ENCODE assay signal across 11 cellular contexts in the genomic region with DNA sequence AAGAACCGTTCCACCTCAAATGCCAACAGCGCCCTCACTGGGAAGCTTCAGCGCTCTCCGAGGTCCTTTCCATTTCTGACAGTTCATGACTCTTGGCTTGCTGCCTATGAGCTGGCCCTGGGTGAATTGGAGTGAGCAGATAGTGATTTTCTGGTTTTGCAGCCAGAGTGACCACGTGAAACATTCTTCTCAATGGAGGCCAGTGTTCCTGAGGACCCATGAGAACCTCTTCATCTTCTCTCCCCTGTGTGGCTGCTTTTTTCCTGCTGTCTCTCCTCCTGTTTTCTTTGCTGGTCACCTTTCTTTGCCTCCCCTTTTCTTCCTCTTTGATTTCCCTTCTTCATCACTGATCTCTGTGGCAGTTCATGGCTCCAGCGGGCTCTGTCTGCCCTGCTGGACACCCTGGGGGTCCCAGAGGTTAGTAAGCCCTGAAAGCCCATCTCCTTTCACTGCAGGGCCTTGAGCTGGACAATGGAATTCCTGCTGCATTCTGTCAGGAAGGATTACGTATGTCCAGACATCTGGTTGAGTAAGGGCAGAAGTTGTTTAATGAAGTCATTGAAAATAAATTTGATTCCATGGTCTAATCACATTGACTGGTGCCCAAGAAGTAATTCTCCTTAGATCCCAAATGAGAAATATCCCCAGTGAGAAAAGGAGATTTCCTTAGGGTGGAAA. TPM values are rescaled to one million over a fixed set of nuclear protein-coding genes. Genes with fewer than 3 reads are reported as not detected.
DNase-seq lines count a peak whose midpoint lies in the region; ATAC-seq, FAIRE-seq and TF ChIP-seq lines count a peak whose summit lies in the region.
"Had no signal": no experiment of that assay in that cellular context is flagged by ENCODE, and none has a peak within 500 bp of the region (broad histone marks: within the 10 kb centered on the region; RNA-seq: fewer than 3 reads in every experiment).

No MANE protein-coding gene starts in this region.

- no peak overlapping the region for H2AFZ ChIP-seq in HepG2 (ENCODE audit: low read length)
- no peak overlapping the region for H2AFZ ChIP-seq in astrocyte (ENCODE audit: low read depth, low read length)

- FAIRE-seq in HepG2 (lab: Jason Lieb, UNC) (no peak), astrocyte (lab: Jason Lieb, UNC) (no peak)

- CTCF ChIA-PET in HepG2 (lab: Yijun Ruan, JAX; ENCODE audit: low intra/inter-chr PET ratio, low total read pairs) = no interaction called here

- TF ChIP-seq RAD21 in HepG2 (CRISPR knock-in tag; IDR thresholded peaks at IDR 0.05) = no peak

- H3K27ac ChIP-seq in HepG2 (ENCODE audit: extremely low read length, insufficient read depth, low read length) (no peak overlapping the region), right lobe of liver (no peak overlapping the region), astrocyte (ENCODE audit: low read depth, low read length) (peak overlapping the region; percentile 69), right atrium auricular region (peak overlapping the region; percentile 77 to 91)
- H3K27ac ChIP-seq: BLaER1, vagina had no signal

- 52% methylated on average over 6 of the region's 7 CpGs for WGBS in HepG2 (ENCODE audit: low lambda C conversion rate)
- 68% methylated on average over 2 of the region's 7 CpGs for WGBS in right lobe of liver (ENCODE audit: insufficient coverage, low coverage, low lambda C conversion rate, missing lambda C conversion rate)

- H4K20me1 ChIP-seq in HepG2 (ENCODE audit: insufficient read depth, low read length) (no peaks in the 10 kb centered on the region), astrocyte (ENCODE audit: insufficient read depth, low read length) (no peaks in the 10 kb centered on the region)

- H3K4me1 ChIP-seq in HepG2 (ENCODE audit: insufficient read depth, low read length) = peaks cover 11% of the 10 kb centered on the region; the same call in 1 of the 2 replicates
- no peaks in the 10 kb centered on the region for H3K4me1 ChIP-seq in right lobe of liver
- H3K4me1 ChIP-seq in astrocyte (ENCODE audit: insufficient read depth, low read length) = peaks cover 10% of the 10 kb centered on the region
- peaks cover 0 to 39% of the 10 kb centered on the region in 2 donors for H3K4me1 ChIP-seq in right atrium auricular region
- H3K4me1 ChIP-seq: vagina had no signal

- H3K27me3 ChIP-seq in HepG2 (ENCODE audit: control insufficient read depth in 1 of 2, insufficient read depth in 2 of 2, low read length in 2 of 2) (no peaks in the 10 kb centered on the region; a peak in 1 of 5 replicates), right lobe of liver (no peaks in the 10 kb centered on the region), astrocyte (ENCODE audit: insufficient read depth, low read length) (no peaks in the 10 kb centered on the region), right atrium auricular region (no peaks in the 10 kb centered on the region)
- H3K27me3 ChIP-seq: BLaER1, vagina had no signal

- no peaks in the 10 kb centered on the region for H3K9me3 ChIP-seq in HepG2 (ENCODE audit: low read length)
- no peaks in the 10 kb centered on the region for H3K9me3 ChIP-seq in right lobe of liver
- H3K9me3 ChIP-seq in astrocyte (ENCODE audit: insufficient read depth, low read depth, low read length) = no peaks in the 10 kb centered on the region
- no peaks in the 10 kb centered on the region for H3K9me3 ChIP-seq in right atrium auricular region
- H3K9me3 ChIP-seq: BLaER1, vagina had no signal

- peak; percentile 30 for TF ChIP-seq CTCF in HepG2 (CRISPR knock-in tag; IDR thresholded peaks at IDR 0.05)
- TF ChIP-seq CTCF in right lobe of liver (IDR thresholded peaks at IDR 0.05) = no peak
- TF ChIP-seq CTCF in astrocyte (IDR thresholded peaks at IDR 0.05; ENCODE audit: insufficient read depth, low read depth, low read length) = no peak
- peak in 1 of 2 donors; percentile 50 for TF ChIP-seq CTCF in right atrium auricular region (IDR thresholded peaks at IDR 0.05)

- H3K36me3 Mint-ChIP-seq in astrocyte (ENCODE audit: low read depth, unreplicated experiment) = peaks cover 17% of the 10 kb centered on the region
- H3K36me3 Mint-ChIP-seq: naive B cell had no signal

- H3K4me2 ChIP-seq in HepG2 (ENCODE audit: low read depth, low read length) = no peak overlapping the region
- peak overlapping the region; percentile 38 for H3K4me2 ChIP-seq in astrocyte (ENCODE audit: low read length)

- H3K36me3 ChIP-seq in HepG2 (replicated peaks in 1 of 2; ENCODE audit: control insufficient read depth in 1 of 2, insufficient read depth in 2 of 2, low read length in 2 of 2) = no peaks in the 10 kb centered on the region
- no peaks in the 10 kb centered on the region for H3K36me3 ChIP-seq in right lobe of liver
- H3K36me3 ChIP-seq in astrocyte (ENCODE audit: insufficient read depth, low read length) = no peaks in the 10 kb centered on the region
- H3K36me3 ChIP-seq in right atrium auricular region = no peaks in the 10 kb centered on the region
- H3K36me3 ChIP-seq: vagina had no signal

- H3K9ac ChIP-seq in HepG2 (ENCODE audit: insufficient read depth, low read depth, low read length) (no peak overlapping the region), astrocyte (ENCODE audit: low read length) (peak overlapping the region; percentile 45)
- H3K9ac ChIP-seq: BLaER1 had no signal

- DNase-seq in HepG2 (ENCODE audit: low spot score) (no peak), right lobe of liver (no peak), astrocyte (ENCODE audit: low read depth) (peak; percentile 85), right atrium auricular region (ENCODE audit: low spot score) (peak; percentile 42), pons (ENCODE audit: low spot score) (no peak), C1 segment of cervical spinal cord (lab: John Stamatoyannopoulos, UW) (no peak), NCI-H1048 (lab: John Stamatoyannopoulos, UW) (no peak), DMS79 treated with DMSO at 0.1 percent for 48 hours (lab: John Stamatoyannopoulos, UW) (no peak)
- DNase-seq: naive B cell had no signal

- H3K27ac Mint-ChIP-seq in astrocyte (ENCODE audit: unreplicated experiment) = peak overlapping the region; percentile 50

- H3K4me1 Mint-ChIP-seq in astrocyte (ENCODE audit: low read depth, unreplicated experiment) = peaks cover 12% of the 10 kb centered on the region
- H3K4me1 Mint-ChIP-seq: naive B cell had no signal

- TF ChIP-seq EP300 in HepG2 (IDR thresholded peaks at IDR 0.05; ENCODE audit: low read depth in 2 of 2, low read length in 2 of 2) (no peak), HepG2 (CRISPR knock-in tag; IDR thresholded peaks at IDR 0.05; ENCODE audit: borderline replicate concordance) (no peak)

- H3K4me3 ChIP-seq in HepG2 (replicated peaks in 1 of 3; ENCODE audit: insufficient read depth in 1 of 3, low read depth in 2 of 3, low read length in 3 of 3) = no peak overlapping the region
- H3K4me3 ChIP-seq in right lobe of liver = no peak overlapping the region
- no peak overlapping the region for H3K4me3 ChIP-seq in astrocyte (ENCODE audit: insufficient read depth, low read depth, low read length)
- no peak overlapping the region for H3K4me3 ChIP-seq in right atrium auricular region
- H3K4me3 ChIP-seq: BLaER1, vagina had no signal

- intact Hi-C loops in HepG2 (cut with micrococcal nuclease; ENCODE audit: unreplicated experiment) = loop anchor here (5.0 kb wide), 1 partner anchor 33 kb away; no protein-coding TSS in a partner anchor
- intact Hi-C loops in right lobe of liver (cut with DNase I) = no loop called here

- in situ Hi-C loops in HepG2 (cut with HindIII; ENCODE audit: extremely low pct_ligation_motif_present, low pct_unique_long_range_greater_than_20kb) = no loop called here

- ATAC-seq in HepG2 = no peak
- no peak for ATAC-seq in right lobe of liver

- no TSS peak for BruUV-seq in HepG2 (replicated peaks; lab: Mats Ljungman, UMichigan)

- H3K27me3 Mint-ChIP-seq in astrocyte (ENCODE audit: low read depth, unreplicated experiment) = peaks cover 12% of the 10 kb centered on the region

- peaks cover 5% of the 10 kb centered on the region for H3K9me3 Mint-ChIP-seq in astrocyte (ENCODE audit: unreplicated experiment)
- H3K9me3 Mint-ChIP-seq: naive B cell had no signal

- TF ChIP-seq POLR2A in HepG2 (IDR thresholded peaks at IDR 0.05; ENCODE audit: insufficient read depth in 1 of 2, low read depth in 2 of 2, low read length in 2 of 2) (no peak), right lobe of liver (IDR thresholded peaks at IDR 0.05) (no peak)

- POLR2A ChIA-PET in HepG2 (lab: Yijun Ruan, JAX) = no interaction called here

- H3K79me2 ChIP-seq in HepG2 (ENCODE audit: insufficient read depth, low read length) = no peaks in the 10 kb centered on the region
- no peaks in the 10 kb centered on the region for H3K79me2 ChIP-seq in astrocyte (ENCODE audit: insufficient read depth, low read length)

- no peak overlapping the region for H3K4me3 Mint-ChIP-seq in astrocyte (ENCODE audit: unreplicated experiment)
- H3K4me3 Mint-ChIP-seq: naive B cell had no signal

RNA-seq across cellular contexts. Expression of a gene that starts 29.9 kb away (rescaled TPM):
- total RNA-seq in HepG2 (2016; rRNA removed; fragmentation: Illumina TruSeq; extraction: Trizol) (0.74 and 1.00 TPM in 2 replicates), right lobe of liver (under 1 TPM in 3 of 6 experiments, not detected in 3; 0.04 to 0.32 (median 0.07) TPM), astrocyte (7.1 and 10.0 TPM in 2 replicates), right atrium auricular region (under 1 TPM; 0.47 to 0.82 TPM)
- 0.44 and 0.61 TPM in 2 replicates for total RNA-seq in HepG2 (2016; cell fraction: cytosol; rRNA removed; fragmentation: Illumina TruSeq; extraction: Trizol; ENCODE audit: low read depth)
- total RNA-seq in HepG2 (2016; cell fraction: insoluble cytoplasmic fraction; rRNA removed; fragmentation: Illumina TruSeq; extraction: Trizol) = 0.59 and 1.1 TPM in 2 replicates
- 0.65 and 0.76 TPM in 2 replicates for total RNA-seq in HepG2 (2016; cell fraction: membrane; rRNA removed; fragmentation: Illumina TruSeq; extraction: Trizol)
- 1.6 and 2.0 TPM in 2 replicates for total RNA-seq in HepG2 (2016; cell fraction: nucleus; rRNA removed; fragmentation: Illumina TruSeq; extraction: Trizol)
- 0.44 and 0.60 TPM in 2 replicates for polyA plus RNA-seq in HepG2 (2011; rRNA removed)
- 0.21 and 0.33 TPM in 2 replicates for polyA plus RNA-seq in HepG2 (2011; cell fraction: cytosol; rRNA removed)
- 1.6 and 1.8 TPM in 2 replicates for polyA plus RNA-seq in HepG2 (2011; cell fraction: nucleus; rRNA removed)
- polyA plus RNA-seq in HepG2 (2012) = 0.51 and 0.68 TPM in 2 replicates
- polyA plus RNA-seq in HepG2 (2016; cell fraction: cytosol; fragmentation: Illumina TruSeq; extraction: Trizol; ENCODE audit: low read depth) = 0.14 and 0.27 TPM in 2 replicates
- polyA plus RNA-seq in HepG2 (2016; cell fraction: insoluble cytoplasmic fraction; fragmentation: Illumina TruSeq; extraction: Trizol; ENCODE audit: low read depth) = 1.1 and 1.3 TPM in 2 replicates
- polyA plus RNA-seq in HepG2 (2016; cell fraction: membrane; fragmentation: Illumina TruSeq; extraction: Trizol; ENCODE audit: low read depth) = 0.55 and 0.78 TPM in 2 replicates
- polyA plus RNA-seq in HepG2 (2016; cell fraction: nucleus; fragmentation: Illumina TruSeq; extraction: Trizol; ENCODE audit: insufficient read depth, low read depth) = 2.2 and 2.6 TPM in 2 replicates
- 3.1 and 3.3 TPM in 2 replicates for polyA minus RNA-seq in HepG2 (2011; rRNA and poly(A)+ RNA removed; ENCODE audit: low replicate concordance)
- 0.40 and 0.62 TPM in 2 replicates for polyA minus RNA-seq in HepG2 (2011; cell fraction: cytosol; rRNA and poly(A)+ RNA removed)
- polyA minus RNA-seq in HepG2 (2011; cell fraction: nucleus; rRNA and poly(A)+ RNA removed) = 3.0 and 3.5 TPM in 2 replicates

RNA-seq across cellular contexts. Expression of a gene that starts 35.4 kb away (rescaled TPM):
- total RNA-seq in HepG2 (2016; rRNA removed; fragmentation: Illumina TruSeq; extraction: Trizol) (23.5 and 25.4 TPM in 2 replicates), right lobe of liver (10 to 100 TPM; 12.1 to 23.2 (median 15.2) TPM), astrocyte (21.4 and 21.6 TPM in 2 replicates), right atrium auricular region (10 to 100 TPM; 16.9 to 21.6 TPM)
- 4.1 and 4.6 TPM in 2 replicates for total RNA-seq in HepG2 (2016; cell fraction: cytosol; rRNA removed; fragmentation: Illumina TruSeq; extraction: Trizol; ENCODE audit: low read depth)
- total RNA-seq in HepG2 (2016; cell fraction: insoluble cytoplasmic fraction; rRNA removed; fragmentation: Illumina TruSeq; extraction: Trizol) = 25.7 and 27.0 TPM in 2 replicates
- 10.9 and 11.4 TPM in 2 replicates for total RNA-seq in HepG2 (2016; cell fraction: membrane; rRNA removed; fragmentation: Illumina TruSeq; extraction: Trizol)
- 28.4 and 28.9 TPM in 2 replicates for total RNA-seq in HepG2 (2016; cell fraction: nucleus; rRNA removed; fragmentation: Illumina TruSeq; extraction: Trizol)
- polyA plus RNA-seq in HepG2 (2011; rRNA removed) = 11.8 and 12.3 TPM in 2 replicates
- 3.8 and 5.1 TPM in 2 replicates for polyA plus RNA-seq in HepG2 (2011; cell fraction: cytosol; rRNA removed)
- polyA plus RNA-seq in HepG2 (2011; cell fraction: nucleus; rRNA removed) = 16.5 and 17.0 TPM in 2 replicates
- polyA plus RNA-seq in HepG2 (2012) = 7.2 and 10.1 TPM in 2 replicates
- 1.8 and 2.6 TPM in 2 replicates for polyA plus RNA-seq in HepG2 (2016; cell fraction: cytosol; fragmentation: Illumina TruSeq; extraction: Trizol; ENCODE audit: low read depth)
- polyA plus RNA-seq in HepG2 (2016; cell fraction: insoluble cytoplasmic fraction; fragmentation: Illumina TruSeq; extraction: Trizol; ENCODE audit: low read depth) = 14.1 and 16.7 TPM in 2 replicates
- polyA plus RNA-seq in HepG2 (2016; cell fraction: membrane; fragmentation: Illumina TruSeq; extraction: Trizol; ENCODE audit: low read depth) = 5.3 and 5.4 TPM in 2 replicates
- 31.7 and 35.2 TPM in 2 replicates for polyA plus RNA-seq in HepG2 (2016; cell fraction: nucleus; fragmentation: Illumina TruSeq; extraction: Trizol; ENCODE audit: insufficient read depth, low read depth)
- polyA minus RNA-seq in HepG2 (2011; rRNA and poly(A)+ RNA removed; ENCODE audit: low replicate concordance) = 13.9 and 25.5 TPM in 2 replicates
- 9.9 and 15.3 TPM in 2 replicates for polyA minus RNA-seq in HepG2 (2011; cell fraction: cytosol; rRNA and poly(A)+ RNA removed)
- polyA minus RNA-seq in HepG2 (2011; cell fraction: nucleus; rRNA and poly(A)+ RNA removed) = 44.5 and 48.6 TPM in 2 replicates

Comparison
In these comparisons a context has a peak if more than half of its experiments do, and no peak if none do; other contexts are left out.
1. DNase-seq: peak in astrocyte (single experiment) and right atrium auricular region (single experiment); none in HepG2 (single experiment), right lobe of liver (0 of 3), pons (single experiment), C1 segment of cervical spinal cord (0 of 14), NCI-H1048 (single experiment) and DMS79 treated with DMSO at 0.1 percent for 48 hours (single experiment).
2. H3K27ac ChIP-seq: peak in astrocyte (single experiment) and right atrium auricular region (2 of 2); none in HepG2 (single experiment) and right lobe of liver (0 of 3).